ENCODE assay signal across 8 cellular contexts in genomic region chr1:173430707-173431662, GRCh38. TPM values are rescaled to one million over a fixed set of nuclear protein-coding genes. Genes with fewer than 3 reads are reported as not detected.
DNase-seq lines count a peak whose midpoint lies in the region; ATAC-seq and TF ChIP-seq lines count a peak whose summit lies in the region.

No MANE protein-coding gene starts in this region.

- H3K9me3 ChIP-seq in right lobe of liver, result no peaks in the 10 kb centered on the region

- H3K4me3 ChIP-seq in GM12875 (ENCODE audit: low read depth, low read length) (no peak overlapping the region), right lobe of liver (no peak overlapping the region)

- intact Hi-C loops in dendritic cell treated with granulocyte-macrophage colony-stimulating factor and Interleukin-4, amounts not matched to agents 40 ng/mL and 50 ng/mL, for 4 days (cut with micrococcal nuclease), result loop anchor here (2.0 to 5.0 kb wide), 3 partner anchors 46 to 394 kb away; partner anchors contain the start of genes CENPL, DARS2, KLHL20 and PRDX6
- intact Hi-C loops in right lobe of liver (cut with DNase I), result loop anchor here in 1 of 2 donors (10.0 kb wide), 1 partner anchor 74 kb away; no protein-coding TSS in a partner anchor

- peak; percentile 78 for TF ChIP-seq CTCF in GM12875 (IDR thresholded peaks at IDR 0.05; ENCODE audit: borderline replicate concordance, insufficient read depth, low read depth, low read length)
- peak; percentile 85 to 94 (median 92) for TF ChIP-seq CTCF in right lobe of liver (IDR thresholded peaks at IDR 0.05)

- ATAC-seq in HG03571 (IDR thresholded peaks at IDR 0.05; ENCODE audit: unreplicated experiment) (peak; percentile 51), right lobe of liver (peak; percentile 86 to 91 (median 88)), GM21447 (IDR thresholded peaks at IDR 0.05; ENCODE audit: unreplicated experiment) (no peak)

- H3K27ac ChIP-seq in right lobe of liver, result peak overlapping the region in 1 of 3 donors; percentile 69

- H3K27me3 Mint-ChIP-seq in dendritic cell treated with granulocyte-macrophage colony-stimulating factor and Interleukin-4, amounts not matched to agents 40 ng/mL and 50 ng/mL, for 4 days, result no peaks in the 10 kb centered on the region

- DNase-seq in NCI-H526 treated with DMSO at 0.1 percent for 48 hours (lab: John Stamatoyannopoulos, UW) (peak; percentile 91), right lobe of liver (peak; percentile 82 to 87 (median 83))
- peak; percentile 94 for DNase-seq in activated CD4-positive, alpha-beta T cell treated with anti-CD3 and anti-CD28 coated beads for 48 hours
- DNase-seq in stimulated activated CD4-positive, alpha-beta T cell treated with anti-CD3 and anti-CD28 coated beads, Interleukin-4, amount 100 ng/mL, for 24 hours, result peak; percentile 93

- no peaks in the 10 kb centered on the region for H3K36me3 ChIP-seq in right lobe of liver

- no peaks in the 10 kb centered on the region for H3K4me1 ChIP-seq in right lobe of liver

- H3K27me3 ChIP-seq in right lobe of liver, result no peaks in the 10 kb centered on the region

- no peak for TF ChIP-seq POLR2A in right lobe of liver (IDR thresholded peaks at IDR 0.05)

- H3K36me3 Mint-ChIP-seq in dendritic cell treated with granulocyte-macrophage colony-stimulating factor and Interleukin-4, amounts not matched to agents 40 ng/mL and 50 ng/mL, for 4 days (ENCODE audit: low read depth), result no peaks in the 10 kb centered on the region

- no peak overlapping the region for H3K4me3 Mint-ChIP-seq in dendritic cell treated with granulocyte-macrophage colony-stimulating factor and Interleukin-4, amounts not matched to agents 40 ng/mL and 50 ng/mL, for 4 days

- H3K9me3 Mint-ChIP-seq in dendritic cell treated with granulocyte-macrophage colony-stimulating factor and Interleukin-4, amounts not matched to agents 40 ng/mL and 50 ng/mL, for 4 days, result no peaks in the 10 kb centered on the region

- peak overlapping the region; percentile 91 for H3K27ac Mint-ChIP-seq in dendritic cell treated with granulocyte-macrophage colony-stimulating factor and Interleukin-4, amounts not matched to agents 40 ng/mL and 50 ng/mL, for 4 days

- 0% methylated on average over 6 of the region's 6 CpGs for WGBS in right lobe of liver (ENCODE audit: insufficient coverage, low coverage, low lambda C conversion rate, missing lambda C conversion rate)

- H3K4me1 Mint-ChIP-seq in dendritic cell treated with granulocyte-macrophage colony-stimulating factor and Interleukin-4, amounts not matched to agents 40 ng/mL and 50 ng/mL, for 4 days (ENCODE audit: low read depth), result peaks cover 29% of the 10 kb centered on the region

RNA-seq across cellular contexts. Expression of gene PRDX6, which starts 46.1 kb away (rescaled TPM):
- 100 to 1,000 TPM; 213 to 552 (median 407) TPM for total RNA-seq in right lobe of liver
